ENCODE assay signal across 20 cellular contexts in the genomic region with DNA sequence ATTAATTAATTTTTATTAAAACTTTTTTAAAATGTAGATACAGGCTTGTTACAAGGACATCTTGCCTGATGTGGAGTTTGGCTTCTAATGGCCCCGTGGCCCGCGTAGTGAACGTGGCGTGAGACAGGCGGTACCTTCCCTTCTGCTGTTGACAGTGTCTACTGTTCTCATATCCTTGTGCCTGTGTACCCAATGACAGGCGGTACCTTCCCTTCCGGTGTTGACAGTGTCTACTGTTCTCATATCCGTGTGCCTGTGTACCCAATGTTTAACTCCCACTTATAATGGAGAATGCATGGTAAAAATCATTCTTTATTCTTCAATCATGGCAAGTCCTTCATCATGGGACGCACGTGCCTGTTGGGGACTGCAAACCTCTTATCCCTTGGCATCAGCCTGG.
DNase-seq lines count a peak whose midpoint lies in the region; ATAC-seq and TF ChIP-seq lines count a peak whose summit lies in the region.
"Had no signal": no experiment of that assay in that cellular context is flagged by ENCODE, and none has a peak within 500 bp of the region (broad histone marks: within the 10 kb centered on the region; RNA-seq: fewer than 3 reads in every experiment).

No MANE protein-coding gene starts in this region.

- H4K20me1 ChIP-seq in OCI-LY7 (ENCODE audit: insufficient read depth, low read length), result no peaks in the 10 kb centered on the region

- CTCF ChIA-PET in activated CD8-positive, alpha-beta T cell treated with anti-CD3 and anti-CD28 coated beads, Interleukin-2, amount 10 ng/mL, durations not matched to agents 7 days and 5 days (lab: Charles Lee), result no interaction called here
- CTCF ChIA-PET in OCI-LY7 (lab: Charles Lee; ENCODE audit: unreplicated experiment), result no interaction called here

- H3K27ac Mint-ChIP-seq in activated CD8-positive, alpha-beta T cell treated with anti-CD3 and anti-CD28 coated beads, Interleukin-2, amount 10 ng/mL, durations not matched to agents 7 days and 5 days, result no peak overlapping the region
- H3K27ac Mint-ChIP-seq: B cell, CD14-positive monocyte, GM23338 had no signal

- H3K9me3 Mint-ChIP-seq in activated CD8-positive, alpha-beta T cell treated with anti-CD3 and anti-CD28 coated beads, Interleukin-2, amount 10 ng/mL, durations not matched to agents 7 days and 5 days (ENCODE audit: insufficient read depth), result peaks cover 24% of the 10 kb centered on the region

- H3K4me1 ChIP-seq in HUES6 (ENCODE audit: control insufficient read depth, insufficient read depth, low read length) (no peaks in the 10 kb centered on the region), OCI-LY7 (ENCODE audit: insufficient read depth, low read length, poor library complexity, severe bottlenecking) (no peaks in the 10 kb centered on the region)
- H3K4me1 ChIP-seq: HAP-1 had no signal

- BruUV-seq in OCI-LY7 (replicated peaks; lab: Mats Ljungman, UMichigan), result no TSS peak

- H3K27ac ChIP-seq in HUES6 (ENCODE audit: low read depth, low read length), result no peak overlapping the region
- H3K27ac ChIP-seq in angular gyrus (ENCODE audit: low read depth, low read length), result peak overlapping the region; percentile 38
- peak overlapping the region; percentile 78 for H3K27ac ChIP-seq in substantia nigra (ENCODE audit: low read depth, low read length, poor library complexity, severe bottlenecking)
- no peak overlapping the region for H3K27ac ChIP-seq in OCI-LY7 (ENCODE audit: low read depth, low read length, poor library complexity, severe bottlenecking)

- H3K9me3 ChIP-seq in HUES6 (ENCODE audit: control insufficient read depth, insufficient read depth, low read depth, low read length) (peaks cover 27% of the 10 kb centered on the region; the same call in 1 of the 2 replicates), OCI-LY7 (ENCODE audit: low read length) (no peaks in the 10 kb centered on the region)
- H3K9me3 ChIP-seq: MG63 had no signal

- no peaks in the 10 kb centered on the region for H3K27me3 Mint-ChIP-seq in activated CD8-positive, alpha-beta T cell treated with anti-CD3 and anti-CD28 coated beads, Interleukin-2, amount 10 ng/mL, durations not matched to agents 7 days and 5 days (ENCODE audit: low read depth)
- H3K27me3 Mint-ChIP-seq: B cell had no signal

- intact Hi-C loops in OCI-LY7 (cut with micrococcal nuclease; ENCODE audit: unreplicated experiment), result no loop called here

- H3K4me2 ChIP-seq in OCI-LY7 (ENCODE audit: low read length), result no peak overlapping the region
- H3K4me2 ChIP-seq: GM23338 had no signal

- no peak overlapping the region for H2AFZ ChIP-seq in OCI-LY7 (ENCODE audit: low read length)
- H2AFZ ChIP-seq: GM23338 had no signal

- H3K36me3 Mint-ChIP-seq in activated CD8-positive, alpha-beta T cell treated with anti-CD3 and anti-CD28 coated beads, Interleukin-2, amount 10 ng/mL, durations not matched to agents 7 days and 5 days (ENCODE audit: low read depth), result no peaks in the 10 kb centered on the region
- H3K36me3 Mint-ChIP-seq: CD14-positive monocyte had no signal

- H3K9me2 ChIP-seq in OCI-LY7 (ENCODE audit: insufficient read depth, low read length), result no peaks in the 10 kb centered on the region

- H3K4me3 ChIP-seq in HUES6 (ENCODE audit: low read depth, low read length) (0 out of 2 replicates have a peak overlapping the region, but pooled peaks have one; percentile 8), OCI-LY7 (ENCODE audit: low read depth, low read length, poor library complexity, severe bottlenecking) (no peak overlapping the region)
- H3K4me3 ChIP-seq: GM23338, HAP-1, K562, MG63 had no signal

- H3K79me2 ChIP-seq in OCI-LY7 (ENCODE audit: insufficient read depth, low read depth, low read length), result no peaks in the 10 kb centered on the region

- H3K36me3 ChIP-seq in HUES6 (ENCODE audit: control insufficient read depth, insufficient read depth, low read length), result no peaks in the 10 kb centered on the region
- no peaks in the 10 kb centered on the region for H3K36me3 ChIP-seq in OCI-LY7 (ENCODE audit: insufficient read depth, low read length)
- H3K36me3 ChIP-seq: HAP-1, MG63 had no signal

- POLR2A ChIA-PET in activated CD8-positive, alpha-beta T cell treated with anti-CD3 and anti-CD28 coated beads, Interleukin-2, amount 10 ng/mL, durations not matched to agents 7 days and 5 days (lab: Charles Lee), result no interaction called here
- POLR2A ChIA-PET in OCI-LY7 (lab: Charles Lee), result no interaction called here

- no peak for TF ChIP-seq CTCF in OCI-LY7 (conservative IDR thresholded peaks at IDR 0.05; ENCODE audit: low read length)

- peak; percentile 39 for DNase-seq in medulla oblongata (ENCODE audit: extremely low spot score)
- peak in 6 of 49 donors; percentile 6 to 38 (median 22) for DNase-seq in substantia nigra (lab: John Stamatoyannopoulos, UW)
- no peak for DNase-seq in activated CD8-positive, alpha-beta T cell treated with anti-CD3 and anti-CD28 coated beads, Interleukin-2, amount 10 ng/mL, durations not matched to agents 7 days and 5 days
- DNase-seq in OCI-LY7 (ENCODE audit: low spot score), result no peak
- DNase-seq: MG63, NCI-H1417 treated with DMSO at 0.1 percent for 48 hours, NCI-H187, NCI-H2107, NCI-H226, NCI-H524, PC-3, Right ventricle myocardium superior had no signal

- ATAC-seq in activated CD8-positive, alpha-beta T cell treated with anti-CD3 and anti-CD28 coated beads, Interleukin-2, amount 10 ng/mL, durations not matched to agents 7 days and 5 days, result no peak
- ATAC-seq in HG02759 (IDR thresholded peaks at IDR 0.05; ENCODE audit: unreplicated experiment), result no peak
- ATAC-seq: GM23338, K562, PC-3 had no signal

- H3K4me3 Mint-ChIP-seq in activated CD8-positive, alpha-beta T cell treated with anti-CD3 and anti-CD28 coated beads, Interleukin-2, amount 10 ng/mL, durations not matched to agents 7 days and 5 days, result no peak overlapping the region
- H3K4me3 Mint-ChIP-seq: B cell, CD14-positive monocyte, GM23338 had no signal

- H3K27me3 ChIP-seq in HUES6 (ENCODE audit: control insufficient read depth, insufficient read depth, low read length), result peaks cover 5% of the 10 kb centered on the region; the same call in 1 of the 2 replicates
- H3K27me3 ChIP-seq: MG63 had no signal

- H3K9ac ChIP-seq in HUES6 (ENCODE audit: low read length), result no peak overlapping the region

- H3K4me1 Mint-ChIP-seq in activated CD8-positive, alpha-beta T cell treated with anti-CD3 and anti-CD28 coated beads, Interleukin-2, amount 10 ng/mL, durations not matched to agents 7 days and 5 days (ENCODE audit: low read depth), result no peaks in the 10 kb centered on the region
- H3K4me1 Mint-ChIP-seq: B cell, CD14-positive monocyte, GM23338 had no signal

Comparison
In these comparisons a context has a peak if more than half of its experiments do, and no peak if none do; other contexts are left out.
1. H3K27ac ChIP-seq: peak in angular gyrus (single experiment) and substantia nigra (single experiment); none in HUES6 (single experiment) and OCI-LY7 (single experiment).